8 cellular contexts compared by ENCODE assay signal in the genomic region with DNA sequence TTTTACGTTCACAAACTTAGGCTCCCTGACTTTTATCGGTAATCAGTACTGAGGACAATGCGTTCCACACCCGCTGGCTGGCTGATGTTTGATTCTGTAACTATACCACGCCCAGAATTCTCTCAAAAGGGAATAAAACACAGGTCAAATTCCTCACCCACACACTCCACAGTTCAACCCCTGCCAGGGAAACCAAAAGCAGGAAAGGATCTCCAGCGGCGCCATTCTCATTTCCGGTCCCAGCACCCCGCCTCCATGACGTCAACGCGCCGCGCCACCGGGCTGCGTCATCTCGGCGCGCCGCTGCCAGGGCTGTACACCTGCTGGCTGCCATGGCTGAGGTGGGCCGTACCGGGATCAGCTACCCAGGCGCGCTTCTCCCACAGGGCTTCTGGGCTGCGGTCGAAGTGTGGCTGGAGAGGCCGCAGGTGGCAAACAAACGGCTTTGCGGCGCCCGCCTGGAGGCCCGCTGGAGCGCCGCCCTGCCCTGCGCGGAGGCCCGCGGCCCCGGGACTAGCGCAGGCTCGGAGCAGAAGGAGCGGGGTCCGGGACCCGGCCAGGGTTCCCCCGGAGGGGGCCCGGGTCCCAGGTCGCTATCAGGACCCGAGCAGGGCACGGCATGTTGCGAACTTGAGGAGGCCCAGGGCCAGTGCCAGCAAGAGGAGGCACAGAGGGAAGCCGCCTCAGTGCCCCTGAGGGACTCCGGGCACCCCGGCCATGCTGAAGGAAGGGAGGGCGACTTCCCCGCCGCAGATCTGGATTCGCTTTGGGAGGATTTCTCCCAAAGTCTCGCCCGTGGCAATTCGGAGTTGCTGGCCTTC.
DNase-seq lines count a peak whose midpoint lies in the region; ATAC-seq lines count a peak whose summit lies in the region.

A gene (minus strand): TSS at position 233 of the 821 bp plus-strand sequence. CDS start 24,202 bp downstream, outside the sequence.
A gene with protein sequence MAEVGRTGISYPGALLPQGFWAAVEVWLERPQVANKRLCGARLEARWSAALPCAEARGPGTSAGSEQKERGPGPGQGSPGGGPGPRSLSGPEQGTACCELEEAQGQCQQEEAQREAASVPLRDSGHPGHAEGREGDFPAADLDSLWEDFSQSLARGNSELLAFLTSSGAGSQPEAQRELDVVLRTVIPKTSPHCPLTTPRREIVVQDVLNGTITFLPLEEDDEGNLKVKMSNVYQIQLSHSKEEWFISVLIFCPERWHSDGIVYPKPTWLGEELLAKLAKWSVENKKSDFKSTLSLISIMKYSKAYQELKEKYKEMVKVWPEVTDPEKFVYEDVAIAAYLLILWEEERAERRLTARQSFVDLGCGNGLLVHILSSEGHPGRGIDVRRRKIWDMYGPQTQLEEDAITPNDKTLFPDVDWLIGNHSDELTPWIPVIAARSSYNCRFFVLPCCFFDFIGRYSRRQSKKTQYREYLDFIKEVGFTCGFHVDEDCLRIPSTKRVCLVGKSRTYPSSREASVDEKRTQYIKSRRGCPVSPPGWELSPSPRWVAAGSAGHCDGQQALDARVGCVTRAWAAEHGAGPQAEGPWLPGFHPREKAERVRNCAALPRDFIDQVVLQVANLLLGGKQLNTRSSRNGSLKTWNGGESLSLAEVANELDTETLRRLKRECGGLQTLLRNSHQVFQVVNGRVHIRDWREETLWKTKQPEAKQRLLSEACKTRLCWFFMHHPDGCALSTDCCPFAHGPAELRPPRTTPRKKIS (plus strand): TSS at position 287 of the 821 bp plus-strand sequence. CDS start 46 bp downstream, at position 333.

- no peaks in the 10 kb centered on the region for H3K9me3 ChIP-seq in effector memory CD4-positive, alpha-beta T cell (ENCODE audit: control insufficient read depth, low read length)

- DNase-seq in COLO668 (lab: John Stamatoyannopoulos, UW; ENCODE audit: unreplicated experiment) (peak; percentile 85), HS-5 (ENCODE audit: low read depth) (peak; percentile 67), NOMO-1 (lab: John Stamatoyannopoulos, UW; ENCODE audit: unreplicated experiment in 2 of 2) (peak; percentile 74 to 80), medulla oblongata (ENCODE audit: extremely low spot score) (peak; percentile 92)
- peak; percentile 84 to 95 for DNase-seq in activated CD8-positive, alpha-beta memory T cell treated with anti-CD3 and anti-CD28 coated beads for 4 hours (ENCODE audit: low read depth in 2 of 2)
- peak; percentile 91 to 92 (median 92) for DNase-seq in effector memory CD4-positive, alpha-beta T cell
- peak; percentile 85 to 93 (median 88) for DNase-seq in stimulated activated CD4-positive, alpha-beta T cell treated with anti-CD3 and anti-CD28 coated beads, TNF-alpha, amount 100 ng/mL, for 48 hours (ENCODE audit: low read depth in 3 of 3)

- peaks cover 20% of the 10 kb centered on the region for H3K4me1 ChIP-seq in effector memory CD4-positive, alpha-beta T cell (ENCODE audit: control insufficient read depth, insufficient read depth, low read length, poor library complexity, severe bottlenecking)

- no peaks in the 10 kb centered on the region for H3K27me3 ChIP-seq in effector memory CD4-positive, alpha-beta T cell (replicated peaks; ENCODE audit: control insufficient read depth, insufficient read depth, low read length, poor library complexity, severe bottlenecking)

- H3K4me3 ChIP-seq in effector memory CD4-positive, alpha-beta T cell (ENCODE audit: insufficient read depth, low read depth, low read length, poor library complexity, severe bottlenecking) = peak within 1 kb of the TSS; percentile 88

- peak; percentile 78 for ATAC-seq in GM19467 (IDR thresholded peaks at IDR 0.05; ENCODE audit: unreplicated experiment)

- H3K36me3 ChIP-seq in effector memory CD4-positive, alpha-beta T cell (ENCODE audit: control insufficient read depth, insufficient read depth, low read length) = no peaks in the 10 kb centered on the region

- H3K27ac ChIP-seq in effector memory CD4-positive, alpha-beta T cell (ENCODE audit: insufficient read depth, low read length, poor library complexity, severe bottlenecking) = peak within 1 kb of the TSS; percentile 90

Comparison
In these comparisons a context has a peak if more than half of its experiments do, and no peak if none do; other contexts are left out.
1. Peak in every context shown above with its lines: DNase-seq, ATAC-seq, H3K4me3 ChIP-seq and H3K27ac ChIP-seq.